Comparison of ENCODE assay signal across 8 cellular contexts in genomic region chr9:116411506-116411905, GRCh38.
"Had no signal": no experiment of that assay in that cellular context is flagged by ENCODE, and none has a peak within 500 bp of the region (broad histone marks: within the 10 kb centered on the region; RNA-seq: fewer than 3 reads in every experiment).

No MANE protein-coding gene starts in this region.

- H3K27ac Mint-ChIP-seq: GM23338, H9, IgD-negative memory B cell had no signal

- H3K4me1 Mint-ChIP-seq: H9, IgD-negative memory B cell had no signal

- H3K9me3 Mint-ChIP-seq: GM23338, H9, IgD-negative memory B cell had no signal

- H3K4me3 Mint-ChIP-seq: GM23338, H9, IgD-negative memory B cell had no signal

- FAIRE-seq: H1, H54, HepG2 had no signal

- DNase-seq: H9, HCEC 1CT, KBM-7 had no signal

- ATAC-seq: GM23338, HepG2 had no signal

- H3K27me3 Mint-ChIP-seq: IgD-negative memory B cell had no signal
